In genomic region chr1:234884701-234885100, GRCh38 we compare ENCODE assay signal across 19 cellular contexts.
A peak's percentile ranks its signal among the peaks of the same experiment; 100 is the strongest.
DNase-seq lines count a peak whose midpoint lies in the region; ATAC-seq, FAIRE-seq and TF ChIP-seq lines count a peak whose summit lies in the region.
"Had no signal": no experiment of that assay in that cellular context is flagged by ENCODE, and none has a peak within 500 bp of the region (broad histone marks: within the 10 kb centered on the region; RNA-seq: fewer than 3 reads in every experiment).

No MANE protein-coding gene starts in this region.

- no peak overlapping the region for H3K4me3 ChIP-seq in left ventricle myocardium inferior
- no peak overlapping the region for H3K4me3 ChIP-seq in WERI-Rb-1 (ENCODE audit: low read depth, low read length)
- no peak overlapping the region for H3K4me3 ChIP-seq in mesenchymal stem cell (ENCODE audit: insufficient read depth in 1 of 2, low read depth in 1 of 2, low read length in 2 of 2)
- no peak overlapping the region for H3K4me3 ChIP-seq in upper lobe of right lung
- H3K4me3 ChIP-seq: SJSA1 had no signal

- H3K36me3 ChIP-seq in left ventricle myocardium inferior (no peaks in the 10 kb centered on the region), WERI-Rb-1 (no peaks in the 10 kb centered on the region), mesenchymal stem cell (ENCODE audit: control insufficient read depth in 1 of 2, insufficient read depth in 2 of 2, low read depth in 1 of 2, low read length in 2 of 2) (no peaks in the 10 kb centered on the region), upper lobe of right lung (no peaks in the 10 kb centered on the region)
- H3K36me3 ChIP-seq: SJSA1 had no signal

- H3K4me1 ChIP-seq in left ventricle myocardium inferior (peaks cover 47% of the 10 kb centered on the region), mesenchymal stem cell (ENCODE audit: control insufficient read depth, insufficient read depth, low read depth, low read length) (peaks cover 3% of the 10 kb centered on the region), upper lobe of right lung (peaks cover 23% of the 10 kb centered on the region)
- H3K4me1 ChIP-seq: SJSA1 had no signal

- intact Hi-C loops in left ventricle myocardium inferior (cut with micrococcal nuclease): no loop called here
- intact Hi-C loops in Right ventricle myocardium superior (cut with DNase I): loop anchor here (5.0 to 10.0 kb wide), 3 partner anchors 160 to 347 kb away; no protein-coding TSS in a partner anchor
- intact Hi-C loops in upper lobe of right lung (cut with DNase I): no loop called here

- peak overlapping the region in 1 of 2 experiments; percentile 58 for H3K18ac ChIP-seq in mesenchymal stem cell (ENCODE audit: low read depth in 1 of 2, low read length in 2 of 2)

- H3K27me3 ChIP-seq in left ventricle myocardium inferior (ENCODE audit: low read depth) (no peaks in the 10 kb centered on the region), WERI-Rb-1 (ENCODE audit: insufficient read depth, low read depth, severe bottlenecking) (no peaks in the 10 kb centered on the region), mesenchymal stem cell (ENCODE audit: control insufficient read depth in 1 of 2, insufficient read depth in 1 of 2, low read length in 2 of 2) (no peaks in the 10 kb centered on the region), upper lobe of right lung (no peaks in the 10 kb centered on the region)
- H3K27me3 ChIP-seq: SJSA1 had no signal

- H3K79me1 ChIP-seq in mesenchymal stem cell (replicated peaks; ENCODE audit: low read length, poor library complexity, severe bottlenecking): no peaks in the 10 kb centered on the region

- H3K9me3 ChIP-seq in left ventricle myocardium inferior (replicated peaks): no peaks in the 10 kb centered on the region
- H3K9me3 ChIP-seq in WERI-Rb-1 (ENCODE audit: severe bottlenecking): no peaks in the 10 kb centered on the region
- peaks cover 3% of the 10 kb centered on the region for H3K9me3 ChIP-seq in mesenchymal stem cell (ENCODE audit: control insufficient read depth, low read length)
- H3K9me3 ChIP-seq in upper lobe of right lung: no peaks in the 10 kb centered on the region
- H3K9me3 ChIP-seq: SJSA1 had no signal

- no peak for TF ChIP-seq CTCF in left ventricle myocardium inferior (IDR thresholded peaks at IDR 0.05; ENCODE audit: borderline replicate concordance)
- TF ChIP-seq CTCF in WERI-Rb-1 (IDR thresholded peaks at IDR 0.05; ENCODE audit: low read depth, low read length): 0 out of 2 replicates have a peak, but pooled peaks have one; percentile 14
- no peak for TF ChIP-seq CTCF in upper lobe of right lung (IDR thresholded peaks at IDR 0.05)

- H2BK120ac ChIP-seq in mesenchymal stem cell (ENCODE audit: low read depth, low read length): no peak overlapping the region

- H2AFZ ChIP-seq in mesenchymal stem cell (ENCODE audit: low read depth, low read length): no peak overlapping the region

- no peak for DNase-seq in left ventricle myocardium inferior
- no peak for DNase-seq in Right ventricle myocardium superior
- no peak for DNase-seq in WERI-Rb-1
- DNase-seq in mesenchymal stem cell: no peak
- peak; percentile 50 for DNase-seq in upper lobe of right lung
- no peak for DNase-seq in superior temporal gyrus (ENCODE audit: extremely low spot score)
- no peak for DNase-seq in stimulated activated CD4-positive, alpha-beta T cell treated with anti-CD3 and anti-CD28 coated beads, Interleukin-12 subunit alpha, Interleukin-12 subunit beta, amount 100 ng/mL, for 4 hours
- DNase-seq in RCC 7860 (ENCODE audit: low spot score): no peak
- DNase-seq: CD4-positive, alpha-beta T cell; H9; Kasumi-1; MM.1S; NCI-H1092 treated with DMSO at 0.1 percent for 48 hours; NCI-H2081 treated with DMSO at 0.1 percent for 48 hours; NCI-H2227 treated with DMSO at 0.1 percent for 48 hours; NCI-H524 treated with DMSO at 0.1 percent for 48 hours; OCI-M1 had no signal

- H2BK5ac ChIP-seq in mesenchymal stem cell (ENCODE audit: low read depth, low read length, poor library complexity, severe bottlenecking): no peak overlapping the region

- no peak overlapping the region for H2BK15ac ChIP-seq in mesenchymal stem cell (ENCODE audit: low read depth, poor library complexity, severe bottlenecking)

- peak overlapping the region in 1 of 2 experiments; percentile 19 for H3K4ac ChIP-seq in mesenchymal stem cell (ENCODE audit: low read depth in 1 of 2, low read length in 2 of 2)

- peak overlapping the region; percentile 59 for H4K91ac ChIP-seq in mesenchymal stem cell (ENCODE audit: low read length)

- no peak for ATAC-seq in Right ventricle myocardium superior (ENCODE audit: poor library complexity)
- ATAC-seq in upper lobe of right lung: no peak

- H2AK5ac ChIP-seq in mesenchymal stem cell (ENCODE audit: low read length, severe bottlenecking): no peak overlapping the region

- peak overlapping the region in 1 of 2 experiments; percentile 7 for H2BK12ac ChIP-seq in mesenchymal stem cell (ENCODE audit: low read length in 2 of 2)

- H3K27ac ChIP-seq in left ventricle myocardium inferior (replicated peaks) (peak overlapping the region; percentile 94), WERI-Rb-1 (no peak overlapping the region), mesenchymal stem cell (ENCODE audit: low read length, poor library complexity, severe bottlenecking) (no peak overlapping the region), upper lobe of right lung (no peak overlapping the region)
- H3K27ac ChIP-seq: RWPE1, SJSA1 had no signal

- H3K4me2 ChIP-seq in mesenchymal stem cell (ENCODE audit: low read length, poor library complexity, severe bottlenecking): no peak overlapping the region

- H3K23ac ChIP-seq in mesenchymal stem cell (ENCODE audit: low read length in 2 of 2): peak overlapping the region in 1 of 2 experiments; percentile 27

- FAIRE-seq in RCC 7860 (lab: Jason Lieb, UNC): no peak

- no peak overlapping the region for H4K8ac ChIP-seq in mesenchymal stem cell (ENCODE audit: low read length)

- no peak overlapping the region for H3K14ac ChIP-seq in mesenchymal stem cell (ENCODE audit: low read length in 2 of 2)

- no peak overlapping the region for H3K9ac ChIP-seq in mesenchymal stem cell (ENCODE audit: low read length)
